Comparison of ENCODE assay signal across 16 cellular contexts in genomic region chr17:12415031-12415430, GRCh38.
DNase-seq lines count a peak whose midpoint lies in the region; ATAC-seq, FAIRE-seq and TF ChIP-seq lines count a peak whose summit lies in the region.
"Had no signal": no experiment of that assay in that cellular context is flagged by ENCODE, and none has a peak within 500 bp of the region (broad histone marks: within the 10 kb centered on the region; RNA-seq: fewer than 3 reads in every experiment).

No MANE protein-coding gene starts in this region.

- H3K4me1 ChIP-seq in breast epithelium, result no peaks in the 10 kb centered on the region
- H3K4me1 ChIP-seq: testis had no signal

- no peak for ATAC-seq in HG02678 (IDR thresholded peaks at IDR 0.05; ENCODE audit: unreplicated experiment)
- ATAC-seq: activated CD8-positive, alpha-beta T cell treated with anti-CD3 and anti-CD28 coated beads for 36 hours; left lobe of liver had no signal

- DNase-seq in MCF 10A (ENCODE audit: unreplicated experiment) (no peak), breast epithelium (ENCODE audit: low spot score in 2 of 2) (no peak), bronchial epithelial cell (ENCODE audit: low read depth) (peak; percentile 88), iris pigment epithelial cell (ENCODE audit: low read depth) (peak; percentile 89), mesenteric fat pad (ENCODE audit: low spot score) (no peak), Calu3 (no peak)
- DNase-seq in central memory CD4-positive, alpha-beta T cell, result no peak
- DNase-seq: activated CD8-positive, alpha-beta T cell treated with anti-CD3 and anti-CD28 coated beads for 36 hours; activated naive CD4-positive, alpha-beta T cell; foreskin melanocyte; nephron progenitor cell; testis had no signal

- H3K4me3 ChIP-seq in breast epithelium (no peak overlapping the region), bronchial epithelial cell (ENCODE audit: low read depth, low read length) (no peak overlapping the region)
- H3K4me3 ChIP-seq: testis had no signal

- no peak for TF ChIP-seq CTCF in MCF 10A (IDR thresholded peaks at IDR 0.05; ENCODE audit: unreplicated experiment)
- TF ChIP-seq CTCF in breast epithelium (IDR thresholded peaks at IDR 0.05), result no peak
- TF ChIP-seq CTCF in bronchial epithelial cell (IDR thresholded peaks at IDR 0.05; ENCODE audit: insufficient read depth, low read length, severe bottlenecking), result no peak
- TF ChIP-seq CTCF in Calu3 (IDR thresholded peaks at IDR 0.05; ENCODE audit: unreplicated experiment), result no peak

- H3K36me3 ChIP-seq in breast epithelium (no peaks in the 10 kb centered on the region), bronchial epithelial cell (ENCODE audit: control insufficient read depth, insufficient read depth, low read length) (no peaks in the 10 kb centered on the region)

- H3K9me3 ChIP-seq in breast epithelium, result no peaks in the 10 kb centered on the region
- H3K9me3 ChIP-seq: testis had no signal

- H3K27me3 ChIP-seq in breast epithelium, result no peaks in the 10 kb centered on the region
- H3K27me3 ChIP-seq in bronchial epithelial cell (ENCODE audit: control insufficient read depth, insufficient read depth, low read length), result no peaks in the 10 kb centered on the region
- H3K27me3 ChIP-seq: testis had no signal

- H3K27ac Mint-ChIP-seq in MCF 10A (ENCODE audit: low read depth, unreplicated experiment) (peak overlapping the region; percentile 5), Calu3 (ENCODE audit: unreplicated experiment) (no peak overlapping the region)
- H3K27ac Mint-ChIP-seq: activated CD8-positive, alpha-beta T cell treated with anti-CD3 and anti-CD28 coated beads for 36 hours; nephron progenitor cell had no signal

- no peak overlapping the region for H3K27ac ChIP-seq in breast epithelium
- H3K27ac ChIP-seq: 22Rv1, testis had no signal

- no peaks in the 10 kb centered on the region for H3K4me1 Mint-ChIP-seq in MCF 10A (ENCODE audit: insufficient read depth, unreplicated experiment)
- no peaks in the 10 kb centered on the region for H3K4me1 Mint-ChIP-seq in Calu3 (ENCODE audit: low read depth, unreplicated experiment)
- H3K4me1 Mint-ChIP-seq: nephron progenitor cell had no signal

- H3K4me3 Mint-ChIP-seq in MCF 10A (ENCODE audit: unreplicated experiment), result no peak overlapping the region
- H3K4me3 Mint-ChIP-seq in Calu3 (ENCODE audit: low read depth, unreplicated experiment), result no peak overlapping the region
- H3K4me3 Mint-ChIP-seq: activated CD8-positive, alpha-beta T cell treated with anti-CD3 and anti-CD28 coated beads for 36 hours; nephron progenitor cell had no signal

- H3K9me3 Mint-ChIP-seq in MCF 10A (ENCODE audit: unreplicated experiment) (no peaks in the 10 kb centered on the region), Calu3 (ENCODE audit: low read depth, unreplicated experiment) (peaks cover 2% of the 10 kb centered on the region)
- H3K9me3 Mint-ChIP-seq: nephron progenitor cell had no signal

- POLR2A ChIA-PET in MCF 10A (lab: Yijun Ruan, JAX), result no interaction called here

- CTCF ChIA-PET in MCF 10A (lab: Yijun Ruan, JAX) (interaction anchor here (0.7 kb wide), 1 partner anchor 11 kb away, joined by 3 read pairs; no protein-coding TSS in a partner anchor), Calu3 (lab: Charles Lee) (no interaction called here)

- no TSS peak for BruUV-seq in MCF 10A (replicated peaks; lab: Mats Ljungman, UMichigan)
- no TSS peak for BruUV-seq in Calu3 (replicated peaks; lab: Mats Ljungman, UMichigan)

- H3K27me3 Mint-ChIP-seq in MCF 10A (ENCODE audit: insufficient read depth, unreplicated experiment) (no peaks in the 10 kb centered on the region), Calu3 (ENCODE audit: unreplicated experiment) (no peaks in the 10 kb centered on the region)
- H3K27me3 Mint-ChIP-seq: activated CD8-positive, alpha-beta T cell treated with anti-CD3 and anti-CD28 coated beads for 36 hours had no signal

- TF ChIP-seq POLR2A in breast epithelium (IDR thresholded peaks at IDR 0.05), result no peak

- H3K36me3 Mint-ChIP-seq in MCF 10A (ENCODE audit: insufficient read depth, unreplicated experiment), result no peaks in the 10 kb centered on the region
- H3K36me3 Mint-ChIP-seq in Calu3 (ENCODE audit: insufficient read depth, unreplicated experiment), result no peaks in the 10 kb centered on the region

- intact Hi-C loops in MCF 10A (cut with micrococcal nuclease), result loop anchor here (10.0 kb wide), 1 partner anchor 160 kb away; no protein-coding TSS in a partner anchor
- intact Hi-C loops in breast epithelium (cut with DNase I; ENCODE audit: low total_unique reads), result no loop called here
- intact Hi-C loops in Calu3 (cut with micrococcal nuclease; ENCODE audit: unreplicated experiment), result no loop called here

- no peak for FAIRE-seq in bronchial epithelial cell (lab: Jason Lieb, UNC)
- FAIRE-seq: RCC 7860 had no signal

Comparison
In these comparisons a context has a peak if more than half of its experiments do, and no peak if none do; other contexts are left out.
1. DNase-seq: peak in bronchial epithelial cell (single experiment) and iris pigment epithelial cell (single experiment); none in MCF 10A (single experiment), breast epithelium (0 of 2), mesenteric fat pad (single experiment), Calu3 (single experiment) and central memory CD4-positive, alpha-beta T cell (single experiment).